In genomic region chr1:21671915-21672314, GRCh38 we compare ENCODE assay signal across 2 cellular contexts.
TF ChIP-seq lines count a peak whose summit lies in the region.

No MANE protein-coding gene starts in this region.

TF ChIP-seq in SK-N-SH, 30 proteins besides CTCF, POLR2A, EP300 and RAD21 (continued from another document):
- TF ChIP-seq REST (IDR thresholded peaks at IDR 0.05; ENCODE audit: low read depth, low read length) (no peak), IRF3 (IDR thresholded peaks at IDR 0.05; ENCODE audit: low read depth, low read length) (no peak), PBX3 (IDR thresholded peaks at IDR 0.05) (no peak), JUND (IDR thresholded peaks at IDR 0.05) (no peak), POLR2AphosphoS5 (IDR thresholded peaks at IDR 0.05; ENCODE audit: low read depth, low read length) (no peak), RCOR1 (IDR thresholded peaks at IDR 0.05; ENCODE audit: low read length) (no peak), NFIC (IDR thresholded peaks at IDR 0.05; ENCODE audit: borderline replicate concordance) (no peak), FOXJ3 (CRISPR knock-in tag; IDR thresholded peaks at IDR 0.05) (no peak), NRF1 (IDR thresholded peaks at IDR 0.05; ENCODE audit: low read depth, low read length) (no peak), GABPA (IDR thresholded peaks at IDR 0.05; ENCODE audit: low read depth) (no peak)

TF ChIP-seq in SK-N-SH treated with all-trans-retinoic acid at 6 μM for 48 hours, 23 proteins besides CTCF, POLR2A, EP300 and RAD21 (continued from another document):
- TF ChIP-seq, protein P1, sequence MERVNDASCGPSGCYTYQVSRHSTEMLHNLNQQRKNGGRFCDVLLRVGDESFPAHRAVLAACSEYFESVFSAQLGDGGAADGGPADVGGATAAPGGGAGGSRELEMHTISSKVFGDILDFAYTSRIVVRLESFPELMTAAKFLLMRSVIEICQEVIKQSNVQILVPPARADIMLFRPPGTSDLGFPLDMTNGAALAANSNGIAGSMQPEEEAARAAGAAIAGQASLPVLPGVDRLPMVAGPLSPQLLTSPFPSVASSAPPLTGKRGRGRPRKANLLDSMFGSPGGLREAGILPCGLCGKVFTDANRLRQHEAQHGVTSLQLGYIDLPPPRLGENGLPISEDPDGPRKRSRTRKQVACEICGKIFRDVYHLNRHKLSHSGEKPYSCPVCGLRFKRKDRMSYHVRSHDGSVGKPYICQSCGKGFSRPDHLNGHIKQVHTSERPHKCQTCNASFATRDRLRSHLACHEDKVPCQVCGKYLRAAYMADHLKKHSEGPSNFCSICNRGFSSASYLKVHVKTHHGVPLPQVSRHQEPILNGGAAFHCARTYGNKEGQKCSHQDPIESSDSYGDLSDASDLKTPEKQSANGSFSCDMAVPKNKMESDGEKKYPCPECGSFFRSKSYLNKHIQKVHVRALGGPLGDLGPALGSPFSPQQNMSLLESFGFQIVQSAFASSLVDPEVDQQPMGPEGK (CRISPR knock-in tag; IDR thresholded peaks at IDR 0.05; ENCODE audit: borderline replicate concordance): no peak
- TF ChIP-seq, protein P2, sequence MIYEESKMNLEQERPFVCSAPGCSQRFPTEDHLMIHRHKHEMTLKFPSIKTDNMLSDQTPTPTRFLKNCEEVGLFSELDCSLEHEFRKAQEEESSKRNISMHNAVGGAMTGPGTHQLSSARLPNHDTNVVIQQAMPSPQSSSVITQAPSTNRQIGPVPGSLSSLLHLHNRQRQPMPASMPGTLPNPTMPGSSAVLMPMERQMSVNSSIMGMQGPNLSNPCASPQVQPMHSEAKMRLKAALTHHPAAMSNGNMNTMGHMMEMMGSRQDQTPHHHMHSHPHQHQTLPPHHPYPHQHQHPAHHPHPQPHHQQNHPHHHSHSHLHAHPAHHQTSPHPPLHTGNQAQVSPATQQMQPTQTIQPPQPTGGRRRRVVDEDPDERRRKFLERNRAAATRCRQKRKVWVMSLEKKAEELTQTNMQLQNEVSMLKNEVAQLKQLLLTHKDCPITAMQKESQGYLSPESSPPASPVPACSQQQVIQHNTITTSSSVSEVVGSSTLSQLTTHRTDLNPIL (CRISPR knock-in tag; IDR thresholded peaks at IDR 0.05; ENCODE audit: low read depth): no peak
TF ChIP-seq in SK-N-SH treated with all-trans-retinoic acid at 6 μM for 48 hours: peak in this region for 0.
